9 cellular contexts compared by ENCODE assay signal in the genomic region with DNA sequence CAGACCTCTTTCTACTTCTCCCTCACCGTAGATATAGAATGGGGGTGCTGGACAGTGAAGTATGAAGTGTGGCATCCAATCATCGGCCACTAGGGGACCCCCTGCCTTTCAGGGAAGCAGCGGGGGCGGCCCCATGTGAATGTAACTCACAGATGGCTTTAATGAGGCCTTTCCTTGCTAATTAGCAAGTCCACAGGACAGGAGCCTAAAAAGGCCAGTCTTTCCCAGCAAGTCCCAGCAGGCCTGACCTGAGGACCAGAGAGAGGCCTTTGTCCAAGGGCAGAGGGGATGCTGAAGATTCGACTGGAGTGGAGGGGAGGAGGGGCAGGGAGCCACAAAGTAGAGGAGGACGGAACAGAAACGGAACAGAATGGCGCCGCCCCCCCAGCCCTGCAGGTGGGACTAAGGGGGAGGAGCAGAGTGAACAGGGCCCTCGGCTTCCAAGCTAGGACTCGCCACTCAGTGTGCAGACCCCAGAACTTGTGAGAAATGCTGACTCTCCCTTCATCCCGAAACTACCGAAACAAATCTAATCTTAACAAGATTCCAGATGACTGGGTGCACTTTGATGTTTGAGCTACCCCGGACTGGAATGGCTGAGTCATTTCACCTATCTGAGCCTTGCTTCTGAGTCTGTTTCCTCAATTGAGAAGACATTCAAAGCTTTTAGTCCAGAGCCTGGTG. TPM values are rescaled to one million over a fixed set of nuclear protein-coding genes. Genes with fewer than 3 reads are reported as not detected.
DNase-seq lines count a peak whose midpoint lies in the region; ATAC-seq and TF ChIP-seq lines count a peak whose summit lies in the region.
"Had no signal": no experiment of that assay in that cellular context is flagged by ENCODE, and none has a peak within 500 bp of the region (broad histone marks: within the 10 kb centered on the region; RNA-seq: fewer than 3 reads in every experiment).

No MANE protein-coding gene starts in this region.

- H2AFZ ChIP-seq in GM23338: no peak overlapping the region

- peaks cover 49% of the 10 kb centered on the region for H3K4me1 ChIP-seq in BE2C
- peaks cover 75% of the 10 kb centered on the region for H3K4me1 ChIP-seq in GM23338 (ENCODE audit: insufficient read depth)
- H3K4me1 ChIP-seq in SJSA1 (replicated peaks): peaks cover 19% of the 10 kb centered on the region
- peaks cover 25% of the 10 kb centered on the region for H3K4me1 ChIP-seq in prostate gland (replicated peaks)

- TF ChIP-seq CTCF in BE2C (IDR thresholded peaks at IDR 0.05; ENCODE audit: low read depth, low read length) (peak; percentile 67), GM23338 (conservative IDR thresholded peaks at IDR 0.05; ENCODE audit: low read depth in 2 of 2) (peak; percentile 71 to 72), epithelial cell of esophagus (IDR thresholded peaks at IDR 0.05; ENCODE audit: insufficient read depth, low read depth, low read length, missing control alignments) (peak; percentile 12), prostate gland (IDR thresholded peaks at IDR 0.05) (no peak)

- peak overlapping the region; percentile 59 for H3K4me3 Mint-ChIP-seq in GM23338

- peaks cover 38% of the 10 kb centered on the region for H3F3A ChIP-seq in GM23338 (replicated peaks; ENCODE audit: low read depth)

- peak overlapping the region; percentile 98 for H3K27ac Mint-ChIP-seq in GM23338

- no peaks in the 10 kb centered on the region for H3K9me3 ChIP-seq in BE2C
- no peaks in the 10 kb centered on the region for H3K9me3 ChIP-seq in SJSA1 (replicated peaks)
- no peaks in the 10 kb centered on the region for H3K9me3 ChIP-seq in prostate gland

- H3K36me3 ChIP-seq in BE2C: no peaks in the 10 kb centered on the region
- peaks cover 15% of the 10 kb centered on the region; the same call in 1 of the 2 replicates for H3K36me3 ChIP-seq in GM23338 (ENCODE audit: insufficient read depth)
- H3K36me3 ChIP-seq in SJSA1: no peaks in the 10 kb centered on the region
- no peaks in the 10 kb centered on the region for H3K36me3 ChIP-seq in prostate gland

- H3K27me3 Mint-ChIP-seq in GM23338 (ENCODE audit: insufficient read depth, low read depth, poor library complexity): peaks cover 16% of the 10 kb centered on the region

- peaks cover 82% of the 10 kb centered on the region for H3K79me2 ChIP-seq in GM23338 (replicated peaks; ENCODE audit: insufficient read depth)

- H3K4me1 Mint-ChIP-seq in GM23338: peaks cover 71% of the 10 kb centered on the region

- ATAC-seq in GM23338: peak; percentile 76

- intact Hi-C loops in prostate gland (cut with DNase I): no loop called here

- no peak for TF ChIP-seq POLR2A in prostate gland (IDR thresholded peaks at IDR 0.05)

- H3K4me3 ChIP-seq in BE2C (ENCODE audit: low read depth, low read length) (peak overlapping the region; percentile 21), GM23338 (peak overlapping the region; percentile 43), SJSA1 (no peak overlapping the region), epithelial cell of esophagus (ENCODE audit: low read length) (peak overlapping the region; percentile 28), prostate gland (peak overlapping the region in 1 of 2 donors; percentile 7)

- H3K9me2 ChIP-seq in GM23338 (ENCODE audit: insufficient read depth): no peaks in the 10 kb centered on the region

- H3K27ac ChIP-seq in GM23338 (ENCODE audit: low read depth) (peak overlapping the region; percentile 99), SJSA1 (peak overlapping the region; percentile 55; the same call in 1 of the 2 replicates), prostate gland (peak overlapping the region; percentile 71 to 87)

- no peaks in the 10 kb centered on the region for H3K9me3 Mint-ChIP-seq in GM23338

- peak; percentile 73 for DNase-seq in BE2C
- DNase-seq in GM23338 (ENCODE audit: low spot score): peak; percentile 91
- DNase-seq in SJSA1 (ENCODE audit: low read depth in 1 of 2, low spot score in 2 of 2): peak in 1 of 2 experiments; percentile 50
- DNase-seq in epithelial cell of esophagus (ENCODE audit: low read depth): peak; percentile 85
- DNase-seq in prostate gland (ENCODE audit: low spot score): no peak
- DNase-seq in GDM1 (lab: John Stamatoyannopoulos, UW): no peak
- DNase-seq in NCI-H2029 (lab: John Stamatoyannopoulos, UW): no peak
- no peak for DNase-seq in pons (ENCODE audit: low spot score)
- DNase-seq: right cardiac atrium had no signal

- peak overlapping the region; percentile 78 for H3K4me2 ChIP-seq in GM23338

- peaks cover 56% of the 10 kb centered on the region for H4K20me1 ChIP-seq in GM23338 (replicated peaks; ENCODE audit: insufficient read depth)

- peaks cover 40% of the 10 kb centered on the region for H3K36me3 Mint-ChIP-seq in GM23338 (ENCODE audit: low read depth)

- 39% methylated on average over 14 of the region's 14 CpGs for WGBS in prostate gland

- H3K27me3 ChIP-seq in BE2C (no peaks in the 10 kb centered on the region), GM23338 (ENCODE audit: insufficient read depth) (no peaks in the 10 kb centered on the region), SJSA1 (replicated peaks) (no peaks in the 10 kb centered on the region), prostate gland (replicated peaks; ENCODE audit: insufficient read depth) (no peaks in the 10 kb centered on the region)

TF ChIP-seq in GM23338, 12 proteins besides CTCF, POLR2A, EP300 and RAD21 (continues in another document):
- TF ChIP-seq ETS1 (IDR thresholded peaks at IDR 0.05) (no peak), JUNB (IDR thresholded peaks at IDR 0.05; ENCODE audit: unreplicated experiment) (no peak), REST (IDR thresholded peaks at IDR 0.05; ENCODE audit: unreplicated experiment) (no peak), CREB1 (CRISPR knock-in tag; IDR thresholded peaks at IDR 0.05; ENCODE audit: low read depth) (no peak)

RNA-seq across cellular contexts. Expression of gene C6orf132, which starts 5.8 kb away (rescaled TPM):
- polyA plus RNA-seq in BE2C (2012; ENCODE audit: insufficient read depth, insufficient read length, low read depth): 1.8 TPM
- 40.9 and 48.3 TPM in 2 replicates for total RNA-seq in GM23338 (2014; rRNA removed; shearing (Covaris generic))
- polyA plus RNA-seq in GM23338 (2016; fragmentation: Nextera tagmentation; extraction: Ambion mirVana): 22.2 and 24.3 TPM in 2 replicates
- total RNA-seq in SJSA1 (2014; rRNA removed; shearing (Covaris generic)): not detected in 2 replicates
- 10 to 100 TPM; 30.8 to 45.9 TPM for total RNA-seq in prostate gland

RNA-seq across cellular contexts. Expression of gene GUCA1A, which starts 36.5 kb away (rescaled TPM):
- 0.56 TPM for polyA plus RNA-seq in BE2C (2012; ENCODE audit: insufficient read depth, insufficient read length, low read depth)
- 4.0 and 5.2 TPM in 2 replicates for total RNA-seq in GM23338 (2014; rRNA removed; shearing (Covaris generic))
- polyA plus RNA-seq in GM23338 (2016; fragmentation: Nextera tagmentation; extraction: Ambion mirVana): 9.1 and 10.6 TPM in 2 replicates
- total RNA-seq in SJSA1 (2014; rRNA removed; shearing (Covaris generic)): not detected in 2 replicates
- total RNA-seq in prostate gland: 1 to 10 TPM in 1 of 2 donors, not detected in 1; 2.1 TPM
- total RNA-seq: right cardiac atrium had no signal
- polyA plus RNA-seq: right cardiac atrium had no signal

RNA-seq across cellular contexts. Expression of gene GUCA1B, which starts 58.1 kb away (rescaled TPM):
- polyA plus RNA-seq in BE2C (2012; ENCODE audit: insufficient read depth, insufficient read length, low read depth): 8.1 TPM
- total RNA-seq in GM23338 (2014; rRNA removed; shearing (Covaris generic)): 0.56 TPM in 1 of 2 replicates, not detected in the other
- polyA plus RNA-seq in GM23338 (2016; fragmentation: Nextera tagmentation; extraction: Ambion mirVana): not detected in 2 replicates
- total RNA-seq in SJSA1 (2014; rRNA removed; shearing (Covaris generic)): 1.4 TPM in 1 of 2 replicates, not detected in the other
- under 1 TPM in 1 of 2 donors, not detected in 1; 0.68 TPM for total RNA-seq in prostate gland

Comparison
In these comparisons a context has a peak if more than half of its experiments do, and no peak if none do; other contexts are left out.
1. DNase-seq: peak in BE2C (single experiment), GM23338 (single experiment) and epithelial cell of esophagus (single experiment); none in prostate gland (single experiment), GDM1 (single experiment), NCI-H2029 (single experiment) and pons (single experiment).
2. CTCF ChIP-seq: peak in BE2C (single experiment), GM23338 (2 of 2) and epithelial cell of esophagus (single experiment); none in prostate gland (0 of 4).
3. RNA of gene C6orf132, which starts 5.8 kb away (total RNA-seq): 30.8 to 45.9 TPM in prostate gland and 40.9 to 48.3 TPM in GM23338; not detected in SJSA1; every median in the first group is over 10 times any median in the second.
4. Peak in every context shown above with its lines, with median percentiles within 50 percentile points of each other: H3K27ac ChIP-seq.